ENCODE assay signal across 8 cellular contexts in genomic region chr7:32941181-32941995, GRCh38. TPM values are rescaled to one million over a fixed set of nuclear protein-coding genes. Genes with fewer than 3 reads are reported as not detected.
DNase-seq lines count a peak whose midpoint lies in the region; ATAC-seq, FAIRE-seq and TF ChIP-seq lines count a peak whose summit lies in the region.

No MANE protein-coding gene starts in this region.

- H3K79me2 ChIP-seq in neural cell (replicated peaks; ENCODE audit: insufficient read depth, low read length) = peaks cover 23% of the 10 kb centered on the region

- TF ChIP-seq EP300 in neural cell (conservative IDR thresholded peaks at IDR 0.05; ENCODE audit: poor library complexity, severe bottlenecking) = no peak

- DNase-seq in DMS79 (lab: John Stamatoyannopoulos, UW) = peak; percentile 10
- peak; percentile 59 for DNase-seq in NCI-H69 (lab: John Stamatoyannopoulos, UW)
- DNase-seq in HTR-8/SVneo (ENCODE audit: insufficient read length, low spot score) = no peak

- H4K20me1 ChIP-seq in neural cell (ENCODE audit: insufficient read depth) = no peaks in the 10 kb centered on the region

- peak overlapping the region; percentile 65 for H2AFZ ChIP-seq in neural cell (ENCODE audit: low read depth, low read length)

- peak overlapping the region; percentile 81 for H3K9ac ChIP-seq in neural cell (ENCODE audit: low read length)

- H3K4me3 ChIP-seq in ectodermal cell (ENCODE audit: insufficient read depth, low read depth, low read length) = peak overlapping the region; percentile 61
- peak overlapping the region; percentile 86 for H3K4me3 ChIP-seq in neural cell (ENCODE audit: low read length)

- H3K27me3 ChIP-seq in ectodermal cell (ENCODE audit: control insufficient read depth, insufficient read depth, low read length, poor library complexity, severe bottlenecking) = peaks cover 89% of the 10 kb centered on the region
- H3K27me3 ChIP-seq in neural cell (ENCODE audit: insufficient read depth, low read depth, low read length) = no peaks in the 10 kb centered on the region

- FAIRE-seq in HTR-8/SVneo (lab: Jason Lieb, UNC) = no peak

- H3K9me2 ChIP-seq in neural cell (ENCODE audit: insufficient read depth, low read length) = no peaks in the 10 kb centered on the region

- TF ChIP-seq CTCF in neural cell (IDR thresholded peaks at IDR 0.05; ENCODE audit: poor library complexity, severe bottlenecking) = no peak

- H3K9me3 ChIP-seq in ectodermal cell (ENCODE audit: control insufficient read depth, low read length) = no peaks in the 10 kb centered on the region
- H3K9me3 ChIP-seq in neural cell (ENCODE audit: low read length) = no peaks in the 10 kb centered on the region

- H3K4me2 ChIP-seq in neural cell (ENCODE audit: low read length) = peak overlapping the region; percentile 96

- ATAC-seq in HG03025 (IDR thresholded peaks at IDR 0.05; ENCODE audit: low FRiP score, unreplicated experiment) (no peak), GM18498 (IDR thresholded peaks at IDR 0.05; ENCODE audit: unreplicated experiment) (no peak), HG02642 (IDR thresholded peaks at IDR 0.05; ENCODE audit: poor library complexity, unreplicated experiment) (no peak)

- 4 to 8% methylated on average over 9 of the region's 9 CpGs for WGBS in ectodermal cell, 2 experiments

- H3K36me3 ChIP-seq in ectodermal cell (ENCODE audit: control insufficient read depth, insufficient read depth, low read length) (no peaks in the 10 kb centered on the region), neural cell (ENCODE audit: insufficient read depth, low read length) (no peaks in the 10 kb centered on the region)

- TF ChIP-seq RAD21 in neural cell (conservative IDR thresholded peaks at IDR 0.05) = no peak

- H3K4me1 ChIP-seq in ectodermal cell (ENCODE audit: control insufficient read depth, insufficient read depth, low read length) = peaks cover 11% of the 10 kb centered on the region

- peaks cover 5% of the 10 kb centered on the region for H3F3A ChIP-seq in neural cell (ENCODE audit: insufficient read depth, low read length, poor library complexity, severe bottlenecking)

- H3K27ac ChIP-seq in ectodermal cell (ENCODE audit: insufficient read depth, low read depth, low read length, poor library complexity, severe bottlenecking) (no peak overlapping the region), neural cell (ENCODE audit: low read length) (peak overlapping the region; percentile 50)

TF ChIP-seq in neural cell, 6 proteins besides CTCF, POLR2A, EP300 and RAD21:
- no peak for TF ChIP-seq MXI1 (conservative IDR thresholded peaks at IDR 0.05; ENCODE audit: poor library complexity, severe bottlenecking)
- TF ChIP-seq EZH2 (IDR thresholded peaks at IDR 0.05; ENCODE audit: borderline replicate concordance, insufficient read depth, low read length, poor library complexity, severe bottlenecking) = no peak
- no peak for TF ChIP-seq REST (IDR thresholded peaks at IDR 0.05; ENCODE audit: borderline replicate concordance)
- no peak for TF ChIP-seq TAF1 (IDR thresholded peaks at IDR 0.05; ENCODE audit: low read depth)
- no peak for TF ChIP-seq SMC3 (conservative IDR thresholded peaks at IDR 0.05; ENCODE audit: poor library complexity)
- no peak for TF ChIP-seq POLR2AphosphoS5 (IDR thresholded peaks at IDR 0.05)

RNA-seq across cellular contexts. Expression of gene FKBP9, which starts 15.9 kb away (rescaled TPM):
- 27.9 TPM for polyA plus RNA-seq in ectodermal cell (2013, experiment 1 of 4)
- 25.2 TPM for polyA plus RNA-seq in ectodermal cell (2013, experiment 2 of 4)
- 20.4 TPM for polyA plus RNA-seq in ectodermal cell (2013, experiment 3 of 4)
- 22.3 TPM for polyA plus RNA-seq in ectodermal cell (2013, experiment 4 of 4)
- polyA plus RNA-seq in neural cell = 2.8 and 3.4 TPM in 2 replicates
- polyA minus RNA-seq in neural cell = 4.2 and 5.1 TPM in 2 replicates

RNA-seq across cellular contexts. Expression of gene KBTBD2, which starts 49.8 kb away (rescaled TPM):
- 24.2 TPM for polyA plus RNA-seq in ectodermal cell (2013, experiment 1 of 4)
- 26.6 TPM for polyA plus RNA-seq in ectodermal cell (2013, experiment 2 of 4)
- polyA plus RNA-seq in ectodermal cell (2013, experiment 3 of 4) = 23.4 TPM
- 23.5 TPM for polyA plus RNA-seq in ectodermal cell (2013, experiment 4 of 4)
- polyA plus RNA-seq in neural cell = 68.4 and 70.1 TPM in 2 replicates
- 112 and 113 TPM in 2 replicates for polyA minus RNA-seq in neural cell
